11 cellular contexts compared by ENCODE assay signal in the genomic region with DNA sequence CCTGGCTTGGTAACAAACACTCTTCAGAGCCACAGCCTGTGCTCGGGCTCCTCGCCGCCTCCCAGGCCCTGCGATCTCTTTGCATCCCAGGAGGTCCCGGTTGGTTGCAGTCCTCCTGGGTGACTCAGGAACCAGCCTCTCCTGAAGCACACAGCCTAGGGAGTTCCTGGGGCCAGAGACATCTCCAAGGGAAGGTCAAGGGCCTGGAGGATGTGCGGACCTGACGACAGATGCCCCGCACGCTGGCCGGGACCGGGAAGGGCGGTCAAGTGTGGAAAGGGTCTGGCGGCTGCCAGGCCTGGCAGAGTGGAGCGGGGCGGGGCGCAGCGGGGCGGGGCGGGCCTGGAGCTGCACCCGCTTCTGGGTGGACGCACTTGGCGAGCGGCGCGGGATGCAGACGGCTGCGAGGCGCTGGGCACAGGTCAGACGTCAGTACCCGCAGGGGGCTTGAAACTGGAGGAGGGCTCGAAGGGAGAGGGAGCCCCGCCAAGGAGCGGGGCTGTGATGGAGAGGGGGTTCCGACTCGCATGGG. TPM values are rescaled to one million over a fixed set of nuclear protein-coding genes. Genes with fewer than 3 reads are reported as not detected.
DNase-seq lines count a peak whose midpoint lies in the region; ATAC-seq and TF ChIP-seq lines count a peak whose summit lies in the region.
"Had no signal": no experiment of that assay in that cellular context is flagged by ENCODE, and none has a peak within 500 bp of the region (broad histone marks: within the 10 kb centered on the region; RNA-seq: fewer than 3 reads in every experiment).

No MANE protein-coding gene starts in this region.

- H3K9me3 ChIP-seq in adipocyte (ENCODE audit: control insufficient read depth, low read length) (no peaks in the 10 kb centered on the region), left ventricle myocardium inferior (replicated peaks) (no peaks in the 10 kb centered on the region), thymus (ENCODE audit: control insufficient read depth) (no peaks in the 10 kb centered on the region)

- intact Hi-C loops in left ventricle myocardium inferior (cut with micrococcal nuclease), result no loop called here

- no peaks in the 10 kb centered on the region for H3K36me3 Mint-ChIP-seq in activated T-cell treated with anti-CD3 and anti-CD28 coated beads, Interleukin-2, amount 50 U/mL, for 24 hours (ENCODE audit: low read depth)
- no peaks in the 10 kb centered on the region for H3K36me3 Mint-ChIP-seq in activated T-cell treated with anti-CD3 and anti-CD28 coated beads, Interleukin-2, amount 50 U/mL, for 4 hours (ENCODE audit: insufficient read depth)

- peaks cover 32% of the 10 kb centered on the region for H3K4me1 Mint-ChIP-seq in activated T-cell treated with anti-CD3 and anti-CD28 coated beads, Interleukin-2, amount 50 U/mL, for 24 hours (ENCODE audit: low read depth)
- H3K4me1 Mint-ChIP-seq in activated T-cell treated with anti-CD3 and anti-CD28 coated beads, Interleukin-2, amount 50 U/mL, for 4 hours (ENCODE audit: low read depth), result peaks cover 20% of the 10 kb centered on the region

- peaks cover 15% of the 10 kb centered on the region for H3K27me3 ChIP-seq in adipocyte (replicated peaks; ENCODE audit: control insufficient read depth, insufficient read depth, low read length)
- H3K27me3 ChIP-seq in left ventricle myocardium inferior (ENCODE audit: low read depth), result peaks cover 85% of the 10 kb centered on the region
- peaks cover 8% of the 10 kb centered on the region for H3K27me3 ChIP-seq in thymus (ENCODE audit: control insufficient read depth, insufficient read depth)

- WGBS in thymus, result 22% methylated on average over 35 of the region's 35 CpGs

- H3K27ac Mint-ChIP-seq in activated T-cell treated with anti-CD3 and anti-CD28 coated beads, Interleukin-2, amount 50 U/mL, for 24 hours, result no peak overlapping the region

- H3K9ac ChIP-seq in adipocyte (ENCODE audit: low read length), result no peak overlapping the region

- no peaks in the 10 kb centered on the region for H3K36me3 ChIP-seq in adipocyte (ENCODE audit: control insufficient read depth, insufficient read depth, low read length, severe bottlenecking)
- H3K36me3 ChIP-seq in left ventricle myocardium inferior, result no peaks in the 10 kb centered on the region
- no peaks in the 10 kb centered on the region for H3K36me3 ChIP-seq in thymus (ENCODE audit: control insufficient read depth, insufficient read depth)

- H3K4me3 Mint-ChIP-seq in activated T-cell treated with anti-CD3 and anti-CD28 coated beads, Interleukin-2, amount 50 U/mL, for 24 hours, result peak overlapping the region; percentile 28
- H3K4me3 Mint-ChIP-seq in activated T-cell treated with anti-CD3 and anti-CD28 coated beads, Interleukin-2, amount 50 U/mL, for 4 hours, result no peak overlapping the region

- TF ChIP-seq CTCF in left ventricle myocardium inferior (IDR thresholded peaks at IDR 0.05; ENCODE audit: borderline replicate concordance), result no peak

- ATAC-seq in activated T-cell treated with anti-CD3 and anti-CD28 coated beads, Interleukin-2, amount 50 U/mL, for 4 hours, result no peak

- peaks cover 3% of the 10 kb centered on the region for H3K4me1 ChIP-seq in adipocyte (ENCODE audit: control insufficient read depth, insufficient read depth, low read length)
- H3K4me1 ChIP-seq in left ventricle myocardium inferior, result peaks cover 9% of the 10 kb centered on the region
- peaks cover 20% of the 10 kb centered on the region for H3K4me1 ChIP-seq in thymus (ENCODE audit: control insufficient read depth, insufficient read depth, low read length)

- H3K27ac ChIP-seq in left ventricle myocardium inferior (replicated peaks), result no peak overlapping the region
- no peak overlapping the region for H3K27ac ChIP-seq in thymus (ENCODE audit: low read depth)

- no peak for DNase-seq in activated T-cell treated with anti-CD3 and anti-CD28 coated beads, Interleukin-2, amount 50 U/mL, for 24 hours
- no peak for DNase-seq in activated T-cell treated with anti-CD3 and anti-CD28 coated beads, Interleukin-2, amount 50 U/mL, for 4 hours
- DNase-seq in adipocyte (ENCODE audit: low read depth) (peak; percentile 58), left ventricle myocardium inferior (no peak), foreskin melanocyte (no peak), HPDE6-E6E7 (ENCODE audit: extremely low spot score) (no peak)
- no peak for DNase-seq in activated effector memory CD4-positive, alpha-beta T cell treated with Interleukin-2 at 50 U/mL for 16 hours
- DNase-seq: central memory CD4-positive, alpha-beta T cell; DND-41 had no signal

- peak overlapping the region; percentile 73 for H3K4me3 ChIP-seq in adipocyte (ENCODE audit: low read length)
- peak overlapping the region; percentile 49 for H3K4me3 ChIP-seq in left ventricle myocardium inferior
- peak overlapping the region; percentile 29 for H3K4me3 ChIP-seq in thymus (ENCODE audit: low read length)

- peaks cover 71% of the 10 kb centered on the region for H3K27me3 Mint-ChIP-seq in activated T-cell treated with anti-CD3 and anti-CD28 coated beads, Interleukin-2, amount 50 U/mL, for 24 hours
- H3K27me3 Mint-ChIP-seq in activated T-cell treated with anti-CD3 and anti-CD28 coated beads, Interleukin-2, amount 50 U/mL, for 4 hours (ENCODE audit: low read depth), result peaks cover 77% of the 10 kb centered on the region

- no peaks in the 10 kb centered on the region for H3K9me3 Mint-ChIP-seq in activated T-cell treated with anti-CD3 and anti-CD28 coated beads, Interleukin-2, amount 50 U/mL, for 24 hours
- H3K9me3 Mint-ChIP-seq in activated T-cell treated with anti-CD3 and anti-CD28 coated beads, Interleukin-2, amount 50 U/mL, for 4 hours, result no peaks in the 10 kb centered on the region

RNA-seq across cellular contexts. Expression of a gene that starts 45.0 kb away (rescaled TPM):
- total RNA-seq in activated T-cell treated with anti-CD3 and anti-CD28 coated beads, Interleukin-2, amount 50 U/mL, for 4 hours, result 1 to 10 TPM in 1 of 3 donors, under 1 TPM in 2; 0.76 to 1.3 (median 0.82) TPM
- not detected for total RNA-seq in left ventricle myocardium inferior
- polyA plus RNA-seq in thymus, result 2.6 TPM
- total RNA-seq: H1 had no signal
